ENCODE assay signal across 8 cellular contexts in genomic region chr3:142569422-142569821, GRCh38. TPM values are rescaled to one million over a fixed set of nuclear protein-coding genes. Genes with fewer than 3 reads are reported as not detected.
A peak's percentile ranks its signal among the peaks of the same experiment; 100 is the strongest.
DNase-seq lines count a peak whose midpoint lies in the region; TF ChIP-seq lines count a peak whose summit lies in the region.
"Not testable (repeated sequence)": the region's sequence is repeated elsewhere in the genome, so short reads cannot be mapped to it uniquely, and the experiment has no call there.

No MANE protein-coding gene starts in this region.

- H3K36me3 ChIP-seq in SJSA1 = not testable (repeated sequence)

- not testable (repeated sequence) for TF ChIP-seq CTCF in fibroblast of mammary gland (conservative IDR thresholded peaks at IDR 0.05; ENCODE audit: control insufficient read depth, insufficient read depth, low read depth, low read length)

- not testable (repeated sequence) for H3K4me1 ChIP-seq in SJSA1 (replicated peaks)

- not testable (repeated sequence) for H3K27me3 ChIP-seq in SJSA1 (replicated peaks)

- DNase-seq in Daoy (ENCODE audit: low read depth) (peak; percentile 16), ELR (ENCODE audit: low read depth) (peak; percentile 15), HT1080 (ENCODE audit: low read depth) (peak; percentile 76), M059J (ENCODE audit: low read depth) (peak; percentile 67), SJSA1 (ENCODE audit: low read depth in 1 of 2, low spot score in 2 of 2) (peak; percentile 35 to 44), astrocyte of the hippocampus (ENCODE audit: low read depth, low spot score) (peak; percentile 15), fibroblast of mammary gland (ENCODE audit: low read depth) (peak; percentile 30), iris pigment epithelial cell (ENCODE audit: low read depth) (peak; percentile 9)

- H3K9me3 ChIP-seq in SJSA1 (replicated peaks) = not testable (repeated sequence)

- not testable (repeated sequence) for H3K27ac ChIP-seq in SJSA1

- H3K4me3 ChIP-seq in SJSA1; fibroblast of mammary gland (ENCODE audit: control insufficient read depth, low read depth, low read length): not testable (repeated sequence)

RNA-seq across cellular contexts. Expression of gene ATR, which starts 9.1 kb away (rescaled TPM):
- 27.0 and 31.2 TPM in 2 replicates for total RNA-seq in Daoy (2014; rRNA removed; shearing (Covaris generic))
- total RNA-seq in HT1080 (2014; rRNA removed; shearing (Covaris generic)) = 32.8 and 33.5 TPM in 2 replicates
- polyA plus RNA-seq in HT1080 (2015; cell fraction: cytosol; rRNA removed) = 19.3 and 22.8 TPM in 2 replicates
- polyA plus RNA-seq in HT1080 (2015; cell fraction: nucleus; rRNA removed) = 109 and 116 TPM in 2 replicates
- total RNA-seq in M059J (2014; rRNA removed; shearing (Covaris generic)) = 28.7 and 38.4 TPM in 2 replicates
- 13.3 and 20.4 TPM in 2 replicates for total RNA-seq in SJSA1 (2014; rRNA removed; shearing (Covaris generic))

RNA-seq across cellular contexts. Expression of gene PLS1, which starts 26.8 kb away (rescaled TPM):
- total RNA-seq in Daoy (2014; rRNA removed; shearing (Covaris generic)) = 30.5 and 31.6 TPM in 2 replicates
- total RNA-seq in HT1080 (2014; rRNA removed; shearing (Covaris generic)) = 20.8 and 24.8 TPM in 2 replicates
- 12.1 and 14.6 TPM in 2 replicates for polyA plus RNA-seq in HT1080 (2015; cell fraction: cytosol; rRNA removed)
- polyA plus RNA-seq in HT1080 (2015; cell fraction: nucleus; rRNA removed) = 22.6 and 23.4 TPM in 2 replicates
- 13.9 and 17.1 TPM in 2 replicates for total RNA-seq in M059J (2014; rRNA removed; shearing (Covaris generic))
- 5.2 and 5.4 TPM in 2 replicates for total RNA-seq in SJSA1 (2014; rRNA removed; shearing (Covaris generic))

Comparison
In these comparisons a context has a peak if more than half of its experiments do, and no peak if none do; other contexts are left out.
1. DNase-seq: peak in every context shown above with its lines; median percentile 76 in HT1080; 67 in M059J; 40 in SJSA1; 30 in fibroblast of mammary gland; 16 in Daoy; 15 in ELR; 15 in astrocyte of the hippocampus; 9 in iris pigment epithelial cell.